Comparison of ENCODE assay signal across 26 cellular contexts in genomic region chr2:24513266-24513665, GRCh38.
"Had no signal": no experiment of that assay in that cellular context is flagged by ENCODE, and none has a peak within 500 bp of the region (broad histone marks: within the 10 kb centered on the region; RNA-seq: fewer than 3 reads in every experiment).

No MANE protein-coding gene starts in this region.

- H3K36me3 Mint-ChIP-seq: activated CD8-positive, alpha-beta memory T cell treated with anti-CD3 and anti-CD28 coated beads, Interleukin-2, amount 10 ng/mL, durations not matched to agents 7 days and 5 days; stimulated activated memory B cell treated with anti-CD40 and anti-IgM and Interleukin-4, amounts not matched to agents 10 μg/mL and 1 μg/mL and 100 μg/mL, for 72 hours had no signal

- H3K9me3 ChIP-seq: esophagus muscularis mucosa, stomach, suprapubic skin, tibial nerve had no signal

- H3K36me3 ChIP-seq: brain microvascular endothelial cell, esophagus muscularis mucosa, stomach, suprapubic skin, tibial nerve had no signal

- ATAC-seq: activated CD4-positive, CD25-positive, alpha-beta regulatory T cell treated with anti-CD3 and anti-CD28 coated beads, Interleukin-2, amount 50 U/mL, for 24 hours; activated CD8-positive, alpha-beta memory T cell treated with anti-CD3 and anti-CD28 coated beads, Interleukin-2, amount 10 ng/mL, durations not matched to agents 7 days and 5 days; activated CD8-positive, alpha-beta T cell treated with anti-CD3 and anti-CD28 coated beads for 36 hours; sciatic nerve; stimulated activated memory B cell treated with anti-CD40 and anti-IgM and Interleukin-4, amounts not matched to agents 10 μg/mL and 1 μg/mL and 100 μg/mL, for 72 hours had no signal

- H3K27ac Mint-ChIP-seq: activated CD4-positive, alpha-beta T cell treated with anti-CD3 and anti-CD28 coated beads, Interleukin-2, amount 10 ng/mL, durations not matched to agents 7 days and 5 days; activated CD8-positive, alpha-beta memory T cell treated with anti-CD3 and anti-CD28 coated beads, Interleukin-2, amount 10 ng/mL, durations not matched to agents 7 days and 5 days; activated CD8-positive, alpha-beta T cell treated with anti-CD3 and anti-CD28 coated beads for 36 hours; activated naive CD4-positive, alpha-beta T cell treated with anti-CD3 and anti-CD28 coated beads, Interleukin-2, amount 50 U/mL, for 24 hours; stimulated activated memory B cell treated with anti-CD40 and anti-IgM and Interleukin-4, amounts not matched to agents 10 μg/mL and 1 μg/mL and 100 μg/mL, for 72 hours had no signal

- H2AFZ ChIP-seq: hepatocyte had no signal

- H3K27ac ChIP-seq: brain microvascular endothelial cell, coronary artery, esophagus muscularis mucosa, hepatocyte, stomach, suprapubic skin, tibial nerve, VCaP had no signal

- H3K4me2 ChIP-seq: smooth muscle cell had no signal

- H3K27me3 Mint-ChIP-seq: activated CD4-positive, alpha-beta T cell treated with anti-CD3 and anti-CD28 coated beads, Interleukin-2, amount 10 ng/mL, durations not matched to agents 7 days and 5 days; activated CD8-positive, alpha-beta memory T cell treated with anti-CD3 and anti-CD28 coated beads, Interleukin-2, amount 10 ng/mL, durations not matched to agents 7 days and 5 days; activated CD8-positive, alpha-beta T cell treated with anti-CD3 and anti-CD28 coated beads for 36 hours; activated naive CD4-positive, alpha-beta T cell treated with anti-CD3 and anti-CD28 coated beads, Interleukin-2, amount 50 U/mL, for 24 hours; stimulated activated memory B cell treated with anti-CD40 and anti-IgM and Interleukin-4, amounts not matched to agents 10 μg/mL and 1 μg/mL and 100 μg/mL, for 72 hours had no signal

- H3K4me3 Mint-ChIP-seq: activated CD4-positive, alpha-beta T cell treated with anti-CD3 and anti-CD28 coated beads, Interleukin-2, amount 10 ng/mL, durations not matched to agents 7 days and 5 days; activated naive CD4-positive, alpha-beta T cell treated with anti-CD3 and anti-CD28 coated beads, Interleukin-2, amount 50 U/mL, for 24 hours; stimulated activated memory B cell treated with anti-CD40 and anti-IgM and Interleukin-4, amounts not matched to agents 10 μg/mL and 1 μg/mL and 100 μg/mL, for 72 hours had no signal

- H3K9me3 Mint-ChIP-seq: activated CD4-positive, alpha-beta T cell treated with anti-CD3 and anti-CD28 coated beads, Interleukin-2, amount 10 ng/mL, durations not matched to agents 7 days and 5 days; activated CD8-positive, alpha-beta T cell treated with anti-CD3 and anti-CD28 coated beads for 36 hours; activated naive CD4-positive, alpha-beta T cell treated with anti-CD3 and anti-CD28 coated beads, Interleukin-2, amount 50 U/mL, for 24 hours; stimulated activated memory B cell treated with anti-CD40 and anti-IgM and Interleukin-4, amounts not matched to agents 10 μg/mL and 1 μg/mL and 100 μg/mL, for 72 hours had no signal

- H3K4me3 ChIP-seq: coronary artery, esophagus muscularis mucosa, hepatocyte, smooth muscle cell, stomach, suprapubic skin, tibial nerve had no signal

- H3K27me3 ChIP-seq: brain microvascular endothelial cell, esophagus muscularis mucosa, hepatocyte, stomach, suprapubic skin, tibial nerve had no signal

- DNase-seq: activated CD4-positive, alpha-beta T cell treated with anti-CD3 and anti-CD28 coated beads, Interleukin-2, amount 10 ng/mL, durations not matched to agents 7 days and 5 days; activated CD8-positive, alpha-beta memory T cell treated with anti-CD3 and anti-CD28 coated beads, Interleukin-2, amount 10 ng/mL, durations not matched to agents 7 days and 5 days; activated CD8-positive, alpha-beta T cell treated with anti-CD3 and anti-CD28 coated beads for 36 hours; activated effector memory CD4-positive, alpha-beta T cell treated with anti-CD3 and anti-CD28 coated beads, Interleukin-2, amount 50 U/mL, for 16 hours; activated T-cell treated with anti-CD3 and anti-CD28 coated beads for 4 hours; aorta; brain microvascular endothelial cell; central memory CD4-positive, alpha-beta T cell; left ventricle myocardium superior; mammary epithelial cell; midbrain; occipital lobe; posterior cingulate gyrus; stimulated activated CD4-positive, alpha-beta T cell treated with anti-CD3 and anti-CD28 coated beads, Interleukin-15, amount 100 ng/mL, for 24 hours; stomach had no signal
